ENCODE assay signal across 10 cellular contexts in the genomic region with DNA sequence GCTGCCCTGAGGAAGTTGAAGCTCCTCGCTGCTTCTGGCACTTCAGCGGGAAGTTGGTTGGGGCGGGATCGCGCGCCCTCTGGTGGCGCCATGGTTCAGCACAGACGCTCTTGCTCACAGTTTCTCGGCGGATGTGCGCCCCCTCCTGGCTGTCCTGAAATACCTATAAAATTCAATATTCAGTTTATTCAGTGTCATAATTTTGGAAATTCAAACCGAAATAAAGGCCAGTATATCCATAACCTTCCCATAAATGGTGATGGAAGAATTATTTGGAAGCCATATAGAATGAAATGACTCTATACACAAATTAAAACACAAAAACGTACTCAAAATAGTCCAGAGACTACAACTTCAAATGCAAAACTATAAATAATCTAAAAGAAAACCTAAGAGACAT. TPM values are rescaled to one million over a fixed set of nuclear protein-coding genes. Genes with fewer than 3 reads are reported as not detected.
DNase-seq lines count a peak whose midpoint lies in the region; ATAC-seq and TF ChIP-seq lines count a peak whose summit lies in the region.
"Not testable (repeated sequence)": the region's sequence is repeated elsewhere in the genome, so short reads cannot be mapped to it uniquely, and the experiment has no call there.
"Had no signal": no experiment of that assay in that cellular context is flagged by ENCODE, and none has a peak within 500 bp of the region (broad histone marks: within the 10 kb centered on the region; RNA-seq: fewer than 3 reads in every experiment).

No MANE protein-coding gene starts in this region.

- not testable (repeated sequence) for H3K4ac ChIP-seq in IMR-90 (ENCODE audit: low read depth, low read length)

- TF ChIP-seq CTCF in BJ (IDR thresholded peaks at IDR 0.05; ENCODE audit: insufficient read depth, low read depth, low read length) (peak; percentile 18; the same call in 1 of the 2 replicates), IMR-90 (conservative IDR thresholded peaks at IDR 0.05; ENCODE audit: low read depth, low read length) (peak; percentile 22; the same call in 1 of the 2 replicates), PC-3 (conservative IDR thresholded peaks at IDR 0.05; ENCODE audit: low read depth, low read length) (peak; percentile 33; the same call in 1 of the 2 replicates), astrocyte of the spinal cord (IDR thresholded peaks at IDR 0.05; ENCODE audit: low read depth, low read length) (peak; percentile 11), endodermal cell (conservative IDR thresholded peaks at IDR 0.05) (peak; percentile 49), heart right ventricle (IDR thresholded peaks at IDR 0.05) (peak in 5 of 9 donors; percentile 21 to 47 (median 37)), nephron progenitor cell (IDR thresholded peaks at IDR 0.05) (peak; percentile 23), type B pancreatic cell (conservative IDR thresholded peaks at IDR 0.05) (peak; percentile 45)

- POLR2A ChIA-PET in BJ (lab: Charles Lee); IMR-90 (lab: Charles Lee; ENCODE audit: unreplicated experiment); PC-3 (lab: Charles Lee; ENCODE audit: unreplicated experiment): not testable (repeated sequence)

- not testable (repeated sequence) for H2BK120ac ChIP-seq in IMR-90 (ENCODE audit: low read depth, low read length)

- not testable (repeated sequence) for H3K27me3 ChIP-seq in BJ (ENCODE audit: control insufficient read depth, insufficient read depth, low read length); IMR-90 (ENCODE audit: control insufficient read depth, insufficient read depth, low read length); PC-3 (ENCODE audit: low read length); endodermal cell (ENCODE audit: control insufficient read depth, insufficient read depth, low read length, poor library complexity, severe bottlenecking); heart right ventricle

- H3K36me3 Mint-ChIP-seq in endodermal cell (ENCODE audit: low read depth); nephron progenitor cell (ENCODE audit: low read depth); type B pancreatic cell: not testable (repeated sequence)

- in situ Hi-C loops in IMR-90 (cut with MboI; ENCODE audit: low sequenced_read_pairs); astrocyte of the spinal cord (cut with HindIII; ENCODE audit: low sequenced_read_pairs): not testable (repeated sequence)

- not testable (repeated sequence) for BruUV-seq in IMR-90 (replicated peaks; lab: Mats Ljungman, UMichigan); PC-3 (replicated peaks; lab: Mats Ljungman, UMichigan)

- not testable (repeated sequence) for H3K4me3 ChIP-seq in BJ (ENCODE audit: low read depth, low read length); IMR-90 (ENCODE audit: insufficient read depth, low read depth, low read length); PC-3 (ENCODE audit: low read length); astrocyte of the spinal cord (ENCODE audit: low read depth, low read length); endodermal cell (ENCODE audit: low read length); heart right ventricle

- H3K79me2 ChIP-seq in PC-3 (ENCODE audit: low read length), result not testable (repeated sequence)

- not testable (repeated sequence) for H2BK5ac ChIP-seq in IMR-90 (ENCODE audit: low read depth, low read length, poor library complexity, severe bottlenecking)

- not testable (repeated sequence) for H4K91ac ChIP-seq in IMR-90 (ENCODE audit: insufficient read depth, low read depth, low read length)

- not testable (repeated sequence) for H3K4me1 ChIP-seq in IMR-90 (ENCODE audit: control insufficient read depth, insufficient read depth, low read length); PC-3 (ENCODE audit: insufficient read depth, low read length); endodermal cell (ENCODE audit: control insufficient read depth, insufficient read depth, low read length); heart right ventricle

- not testable (repeated sequence) for H3K79me1 ChIP-seq in IMR-90 (ENCODE audit: low read depth in 1 of 2, low read length in 2 of 2)

- not testable (repeated sequence) for H3K18ac ChIP-seq in IMR-90 (ENCODE audit: low read depth, low read length)

- not testable (repeated sequence) for H3K9me1 ChIP-seq in IMR-90 (ENCODE audit: insufficient read depth, low read length)

- CTCF ChIA-PET in BJ (lab: Yijun Ruan, JAX); IMR-90 (lab: Yijun Ruan, JAX); PC-3 (lab: Charles Lee): not testable (repeated sequence)

- H3K27me3 Mint-ChIP-seq in endodermal cell (ENCODE audit: insufficient read depth); nephron progenitor cell (ENCODE audit: low read depth, poor library complexity); type B pancreatic cell: not testable (repeated sequence)

- not testable (repeated sequence) for H3K9me3 ChIP-seq in IMR-90 (ENCODE audit: control insufficient read depth, insufficient read depth, low read length); PC-3 (ENCODE audit: low read length); endodermal cell (ENCODE audit: control insufficient read depth, low read length); heart right ventricle

- H3K27ac Mint-ChIP-seq in endodermal cell, nephron progenitor cell, type B pancreatic cell: not testable (repeated sequence)

- not testable (repeated sequence) for H3K36me3 ChIP-seq in BJ (ENCODE audit: control insufficient read depth, insufficient read depth, low read length); IMR-90 (ENCODE audit: control insufficient read depth, insufficient read depth, low read length); PC-3 (ENCODE audit: low read depth, low read length); endodermal cell (ENCODE audit: control insufficient read depth, insufficient read depth, low read length); heart right ventricle

- H3K14ac ChIP-seq in IMR-90 (replicated peaks; ENCODE audit: low read depth, low read length), result not testable (repeated sequence)

- H3K56ac ChIP-seq in IMR-90 (ENCODE audit: extremely low read depth, insufficient read depth, low read length), result not testable (repeated sequence)

- TF ChIP-seq POLR2A in IMR-90 (IDR thresholded peaks at IDR 0.05; ENCODE audit: low read depth, low read length), result not testable (repeated sequence)

- H3K27ac ChIP-seq in IMR-90 (ENCODE audit: insufficient read depth, low read length); PC-3 (ENCODE audit: low read length); endodermal cell (ENCODE audit: low read depth, low read length); heart right ventricle: not testable (repeated sequence)

- H3K9me2 ChIP-seq in PC-3 (replicated peaks; ENCODE audit: low read length), result not testable (repeated sequence)

- not testable (repeated sequence) for H2AFZ ChIP-seq in IMR-90 (replicated peaks; ENCODE audit: low read length, poor library complexity); PC-3 (ENCODE audit: low read length)

- not testable (repeated sequence) for H3K4me2 ChIP-seq in IMR-90 (ENCODE audit: low read depth, low read length); PC-3 (ENCODE audit: low read length)

- not testable (repeated sequence) for H2AK5ac ChIP-seq in IMR-90 (ENCODE audit: low read depth, low read length)

- not testable (repeated sequence) for H2BK20ac ChIP-seq in IMR-90 (ENCODE audit: low read depth, low read length)

- ATAC-seq in IMR-90 (ENCODE audit: low read depth); PC-3; heart right ventricle: not testable (repeated sequence)

- H3K9me3 Mint-ChIP-seq in endodermal cell, nephron progenitor cell, type B pancreatic cell: not testable (repeated sequence)

- not testable (repeated sequence) for H3K4me1 Mint-ChIP-seq in endodermal cell; nephron progenitor cell; type B pancreatic cell (ENCODE audit: unreplicated experiment)

- H3K23ac ChIP-seq in IMR-90 (ENCODE audit: low read depth, low read length), result not testable (repeated sequence)

- not testable (repeated sequence) for H3F3A ChIP-seq in PC-3 (ENCODE audit: low read length, unreplicated experiment)

- TF ChIP-seq RAD21 in IMR-90 (IDR thresholded peaks at IDR 0.05; ENCODE audit: low read length), result not testable (repeated sequence)

- not testable (repeated sequence) for H4K20me1 ChIP-seq in IMR-90 (ENCODE audit: insufficient read depth, low read length); PC-3 (ENCODE audit: low read length)

- dilution Hi-C loops in IMR-90 (cut with HindIII; ENCODE audit: low sequenced_read_pairs, unreplicated experiment), result not testable (repeated sequence)

- not testable (repeated sequence) for H2AK9ac ChIP-seq in IMR-90 (replicated peaks; ENCODE audit: low read depth, low read length, poor library complexity)

- not testable (repeated sequence) for H4K8ac ChIP-seq in IMR-90 (ENCODE audit: low read depth in 2 of 2, low read length in 2 of 2)

- DNase-seq in BJ (ENCODE audit: low read depth); IMR-90; PC-3; astrocyte of the spinal cord (ENCODE audit: low read depth, low spot score); endodermal cell; heart right ventricle; nephron progenitor cell; type B pancreatic cell (ENCODE audit: extremely low spot score, unreplicated experiment): not testable (repeated sequence)

- no CpG with 5 or more reads among the region's 13 CpGs for WGBS in IMR-90 (ENCODE audit: extremely low coverage in 2 of 2, insufficient read length in 1 of 2), 2 experiments
- no CpG with 5 or more reads among the region's 13 CpGs for WGBS in endodermal cell (ENCODE audit: insufficient coverage in 1 of 2, insufficient read length in 1 of 2), 2 experiments
- WGBS in heart right ventricle, 2 donors, result 0% methylated on average over 1 of the region's 13 CpGs; no CpG with 5 or more reads in 1 of the 2 donors

- intact Hi-C loops in IMR-90 (cut with micrococcal nuclease); PC-3 (cut with micrococcal nuclease); heart right ventricle (cut with DNase I): not testable (repeated sequence)

- H3K9ac ChIP-seq in IMR-90 (ENCODE audit: low read depth, low read length); PC-3 (ENCODE audit: low read length); endodermal cell (ENCODE audit: extremely low read depth, low read length, poor library complexity, severe bottlenecking): not testable (repeated sequence)

- H3K4me3 Mint-ChIP-seq in endodermal cell, nephron progenitor cell, type B pancreatic cell: not testable (repeated sequence)

- H4K5ac ChIP-seq in IMR-90 (ENCODE audit: low read depth, low read length), result not testable (repeated sequence)

- not testable (repeated sequence) for H2BK15ac ChIP-seq in IMR-90 (ENCODE audit: low read depth, low read length)

RNA-seq across cellular contexts. Expression of gene SCGB1C1, which starts 12.6 kb away (rescaled TPM):
- polyA plus RNA-seq in BJ (2011; rRNA removed), result not detected in 2 replicates
- polyA minus RNA-seq in BJ (2011; rRNA and poly(A)+ RNA removed), result not detected in 2 replicates
- not detected in 2 replicates for total RNA-seq in IMR-90 (2012; rRNA removed)
- not detected in 2 replicates for polyA plus RNA-seq in IMR-90 (2012; rRNA removed)
- not detected in 2 replicates for polyA plus RNA-seq in IMR-90 (2012; cell fraction: cytosol; rRNA removed)
- not detected in 2 replicates for polyA plus RNA-seq in IMR-90 (2012; cell fraction: nucleus; rRNA removed; ENCODE audit: low replicate concordance)
- not detected in 2 replicates for total RNA-seq in PC-3 (2014; rRNA removed)
- not detected for total RNA-seq in endodermal cell
- not detected for polyA plus RNA-seq in endodermal cell (2013, experiment 1 of 2)
- not detected for polyA plus RNA-seq in endodermal cell (2013, experiment 2 of 2)
- total RNA-seq in heart right ventricle, result not detected
- not detected for polyA plus RNA-seq in heart right ventricle
- not detected in 2 replicates for total RNA-seq in type B pancreatic cell (ENCODE audit: low replicate concordance)
- total RNA-seq: GM23338 had no signal
- polyA plus RNA-seq: CD14-positive monocyte, GM23338 had no signal

RNA-seq across cellular contexts. Expression of gene BET1L, which starts 27.0 kb away (rescaled TPM):
- polyA plus RNA-seq in BJ (2011; rRNA removed) (69.5 and 111 TPM in 2 replicates), IMR-90 (2012; rRNA removed) (82.8 and 90.7 TPM in 2 replicates), heart right ventricle (10 to 100 TPM; 12.4 to 23.5 TPM)
- 60.0 and 77.1 TPM in 2 replicates for polyA minus RNA-seq in BJ (2011; rRNA and poly(A)+ RNA removed)
- total RNA-seq in IMR-90 (2012; rRNA removed) (10.0 and 10.8 TPM in 2 replicates), PC-3 (2014; rRNA removed) (12.6 and 14.4 TPM in 2 replicates), endodermal cell (10 to 100 TPM; 47.4 to 63.7 TPM), heart right ventricle (10 to 100 TPM; 18.7 to 32.0 (median 20.7) TPM), type B pancreatic cell (ENCODE audit: low replicate concordance) (48.4 and 59.5 TPM in 2 replicates)
- 51.9 and 97.3 TPM in 2 replicates for polyA plus RNA-seq in IMR-90 (2012; cell fraction: cytosol; rRNA removed)
- polyA plus RNA-seq in IMR-90 (2012; cell fraction: nucleus; rRNA removed; ENCODE audit: low replicate concordance), result 132 and 169 TPM in 2 replicates
- 26.3 TPM for polyA plus RNA-seq in endodermal cell (2013, experiment 1 of 2)
- 25.1 TPM for polyA plus RNA-seq in endodermal cell (2013, experiment 2 of 2)

RNA-seq across cellular contexts. Expression of gene RIC8A, which starts 27.3 kb away (rescaled TPM):
- polyA plus RNA-seq in BJ (2011; rRNA removed) (169 and 242 TPM in 2 replicates), IMR-90 (2012; rRNA removed) (188 and 193 TPM in 2 replicates), heart right ventricle (10 to 100 TPM; 38.6 to 76.4 TPM)
- polyA minus RNA-seq in BJ (2011; rRNA and poly(A)+ RNA removed), result 160 and 285 TPM in 2 replicates
- total RNA-seq in IMR-90 (2012; rRNA removed) (114 and 129 TPM in 2 replicates), PC-3 (2014; rRNA removed) (155 and 180 TPM in 2 replicates), endodermal cell (10 to 100 TPM; 77.1 to 92.6 TPM), heart right ventricle (10 to 100 TPM; 38.4 to 82.1 (median 59.5) TPM), type B pancreatic cell (ENCODE audit: low replicate concordance) (106 and 114 TPM in 2 replicates)
- 137 and 142 TPM in 2 replicates for polyA plus RNA-seq in IMR-90 (2012; cell fraction: cytosol; rRNA removed)
- 324 and 546 TPM in 2 replicates for polyA plus RNA-seq in IMR-90 (2012; cell fraction: nucleus; rRNA removed; ENCODE audit: low replicate concordance)
- 55.1 TPM for polyA plus RNA-seq in endodermal cell (2013, experiment 1 of 2)
- polyA plus RNA-seq in endodermal cell (2013, experiment 2 of 2), result 56.8 TPM

RNA-seq across cellular contexts. Expression of gene SIRT3, which starts 55.9 kb away (rescaled TPM):
- polyA plus RNA-seq in BJ (2011; rRNA removed), result 18.8 and 22.2 TPM in 2 replicates
- 7.3 and 10.7 TPM in 2 replicates for polyA minus RNA-seq in BJ (2011; rRNA and poly(A)+ RNA removed)
- 4.4 and 5.4 TPM in 2 replicates for total RNA-seq in IMR-90 (2012; rRNA removed)
- 14.9 and 18.6 TPM in 2 replicates for polyA plus RNA-seq in IMR-90 (2012; rRNA removed)
- 14.3 and 15.8 TPM in 2 replicates for polyA plus RNA-seq in IMR-90 (2012; cell fraction: cytosol; rRNA removed)
- polyA plus RNA-seq in IMR-90 (2012; cell fraction: nucleus; rRNA removed; ENCODE audit: low replicate concordance), result 73.8 and 141 TPM in 2 replicates
- total RNA-seq in PC-3 (2014; rRNA removed), result 13.8 and 23.8 TPM in 2 replicates
- 10 to 100 TPM; 18.1 to 28.6 TPM for total RNA-seq in endodermal cell
- polyA plus RNA-seq in endodermal cell (2013, experiment 1 of 2), result 20.2 TPM
- 23.5 TPM for polyA plus RNA-seq in endodermal cell (2013, experiment 2 of 2)
- total RNA-seq in heart right ventricle, result 10 to 100 TPM; 33.1 to 50.2 (median 35.5) TPM
- polyA plus RNA-seq in heart right ventricle, result 10 to 100 TPM; 18.5 to 23.3 TPM
- 18.8 and 33.7 TPM in 2 replicates for total RNA-seq in type B pancreatic cell (ENCODE audit: low replicate concordance)

RNA-seq across cellular contexts. Expression of gene PSMD13, which starts 56.5 kb away (rescaled TPM):
- polyA plus RNA-seq in BJ (2011; rRNA removed) (158 and 187 TPM in 2 replicates), IMR-90 (2012; rRNA removed) (177 and 185 TPM in 2 replicates), heart right ventricle (100 to 1,000 TPM; 129 to 163 TPM)
- 41.6 and 47.3 TPM in 2 replicates for polyA minus RNA-seq in BJ (2011; rRNA and poly(A)+ RNA removed)
- total RNA-seq in IMR-90 (2012; rRNA removed) (217 and 232 TPM in 2 replicates), PC-3 (2014; rRNA removed) (226 and 255 TPM in 2 replicates), endodermal cell (100 to 1,000 TPM; 120 to 134 TPM), heart right ventricle (100 to 1,000 TPM in 3 of 10 donors, 10 to 100 TPM in 7; 78.7 to 110 (median 90.4) TPM), type B pancreatic cell (ENCODE audit: low replicate concordance) (112 and 115 TPM in 2 replicates)
- 137 and 178 TPM in 2 replicates for polyA plus RNA-seq in IMR-90 (2012; cell fraction: cytosol; rRNA removed)
- 136 and 175 TPM in 2 replicates for polyA plus RNA-seq in IMR-90 (2012; cell fraction: nucleus; rRNA removed; ENCODE audit: low replicate concordance)
- polyA plus RNA-seq in endodermal cell (2013, experiment 1 of 2), result 151 TPM
- polyA plus RNA-seq in endodermal cell (2013, experiment 2 of 2), result 145 TPM
